In the genomic region with DNA sequence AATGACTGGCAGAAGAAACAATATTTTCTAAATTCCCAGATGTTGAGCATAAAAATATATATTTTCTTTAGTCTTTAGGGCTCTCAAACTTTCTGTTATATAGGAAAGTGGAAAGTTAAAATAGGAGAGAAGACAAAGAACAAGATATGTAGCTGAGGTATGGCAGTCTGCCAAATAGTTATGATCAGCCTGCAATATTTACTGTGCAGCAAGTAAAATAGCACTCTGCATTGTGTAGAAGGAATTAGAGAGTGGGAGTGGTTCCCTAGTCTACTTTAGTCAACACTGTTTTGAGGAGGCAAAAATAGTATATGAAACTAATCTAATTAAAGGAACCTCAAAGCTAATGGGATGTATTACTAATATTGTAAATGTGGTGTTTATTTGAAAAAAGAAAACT, we compare ENCODE assay signal across 16 cellular contexts.
DNase-seq lines count a peak whose midpoint lies in the region; ATAC-seq and TF ChIP-seq lines count a peak whose summit lies in the region.
"Had no signal": no experiment of that assay in that cellular context is flagged by ENCODE, and none has a peak within 500 bp of the region (broad histone marks: within the 10 kb centered on the region; RNA-seq: fewer than 3 reads in every experiment).

No MANE protein-coding gene starts in this region.

- in situ Hi-C loops in astrocyte of the spinal cord (cut with HindIII; ENCODE audit: low sequenced_read_pairs) = no loop called here

- H3K36me3 Mint-ChIP-seq in mesothelial cell of epicardium = peaks cover 3% of the 10 kb centered on the region
- H3K36me3 Mint-ChIP-seq: CD4-positive, alpha-beta memory T cell had no signal

- no peak overlapping the region for H3K27ac ChIP-seq in substantia nigra (ENCODE audit: low read depth, low read length, poor library complexity, severe bottlenecking)
- H3K27ac ChIP-seq: prostate gland, thyroid gland had no signal

- no peak for ATAC-seq in HG02571 (IDR thresholded peaks at IDR 0.05; ENCODE audit: unreplicated experiment)
- no peak for ATAC-seq in HG03097 (IDR thresholded peaks at IDR 0.05; ENCODE audit: low FRiP score, unreplicated experiment)

- peaks cover 14% of the 10 kb centered on the region for H3K4me1 Mint-ChIP-seq in mesothelial cell of epicardium
- H3K4me1 Mint-ChIP-seq: CD4-positive, alpha-beta memory T cell; H9 had no signal

- no peaks in the 10 kb centered on the region for H3K27me3 Mint-ChIP-seq in mesothelial cell of epicardium (ENCODE audit: low read depth)
- H3K27me3 Mint-ChIP-seq: CD4-positive, alpha-beta memory T cell had no signal

- H3K27ac Mint-ChIP-seq in mesothelial cell of epicardium = peak overlapping the region; percentile 39
- H3K27ac Mint-ChIP-seq: CD4-positive, alpha-beta memory T cell; H9 had no signal

- DNase-seq in NCI-H146 (lab: John Stamatoyannopoulos, UW) (peak; percentile 1), NCI-H146 treated with DMSO at 0.1 percent for 48 hours (lab: John Stamatoyannopoulos, UW; ENCODE audit: unreplicated experiment) (no peak), NCI-H2081 (lab: John Stamatoyannopoulos, UW) (peak; percentile 10 to 70), astrocyte of the spinal cord (ENCODE audit: low read depth, low spot score) (peak; percentile 35), mesothelial cell of epicardium (ENCODE audit: low spot score in 2 of 2, unreplicated experiment in 2 of 2) (no peak), substantia nigra (lab: John Stamatoyannopoulos, UW) (no peak)
- DNase-seq: 8988T; activated CD4-positive, CD25-positive, alpha-beta regulatory T cell; CD4-positive, alpha-beta memory T cell; H9; MV-4-11; SW 1271; thyroid gland had no signal

- TF ChIP-seq CTCF in astrocyte of the spinal cord (IDR thresholded peaks at IDR 0.05; ENCODE audit: low read depth, low read length) (no peak), mesothelial cell of epicardium (IDR thresholded peaks at IDR 0.05; ENCODE audit: unreplicated experiment) (no peak)

- peaks cover 25% of the 10 kb centered on the region for H3K9me3 Mint-ChIP-seq in mesothelial cell of epicardium

- no peak overlapping the region for H3K4me3 Mint-ChIP-seq in mesothelial cell of epicardium
- H3K4me3 Mint-ChIP-seq: CD4-positive, alpha-beta memory T cell; H9 had no signal

- H3K4me3 ChIP-seq in astrocyte of the spinal cord (ENCODE audit: low read depth, low read length) = no peak overlapping the region
- H3K4me3 ChIP-seq: prostate gland, thyroid gland had no signal

Comparison
In these comparisons a context has a peak if more than half of its experiments do, and no peak if none do; other contexts are left out.
1. DNase-seq: peak in NCI-H146 (single experiment), NCI-H2081 (2 of 2) and astrocyte of the spinal cord (single experiment); none in NCI-H146 treated with DMSO at 0.1 percent for 48 hours (single experiment), mesothelial cell of epicardium (0 of 2) and substantia nigra (0 of 49).